Comparison of ENCODE assay signal across 16 cellular contexts in the genomic region with DNA sequence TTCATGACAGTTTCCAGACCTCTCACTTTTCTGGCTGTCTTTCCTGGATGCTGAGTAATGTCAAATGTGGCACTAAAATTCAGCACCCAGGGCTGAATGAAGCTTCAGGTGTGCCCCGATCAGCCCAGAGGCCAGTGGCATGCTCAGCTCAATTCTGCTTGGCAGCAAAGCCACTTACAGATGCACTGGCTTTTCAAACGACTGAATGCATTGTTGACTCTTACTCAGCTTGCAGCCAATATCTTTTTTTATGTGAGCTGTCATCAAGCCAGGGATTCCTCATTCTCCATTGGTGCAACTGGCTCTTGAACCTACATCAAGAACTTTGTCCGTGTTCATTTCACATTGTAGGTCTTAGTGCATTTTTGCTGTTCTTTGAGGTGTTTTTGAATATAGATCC.
"Had no signal": no experiment of that assay in that cellular context is flagged by ENCODE, and none has a peak within 500 bp of the region (broad histone marks: within the 10 kb centered on the region; RNA-seq: fewer than 3 reads in every experiment).

No MANE protein-coding gene starts in this region.

- DNase-seq: activated CD4-positive, alpha-beta T cell treated with anti-CD3 and anti-CD28 coated beads, Interleukin-2, amount 50 U/mL, for 4 hours; activated CD4-positive, CD25-positive, alpha-beta regulatory T cell treated with anti-CD3 and anti-CD28 coated beads, Interleukin-2, amount 50 U/mL, for 72 hours; activated naive CD4-positive, alpha-beta T cell treated with Interleukin-2 at 50 U/mL for 16 hours; activated T-cell treated with anti-CD3 and anti-CD28 coated beads for 4 hours; anterior cingulate cortex; cerebellar nuclear complex; effector memory CD4-positive, alpha-beta T cell; foreskin melanocyte; head of caudate nucleus; immature natural killer cell; mesendoderm; stimulated activated CD4-positive, alpha-beta T cell treated with anti-CD3 and anti-CD28 coated beads, Interleukin-2, amount 100 ng/mL, for 48 hours had no signal

- H3K4me1 ChIP-seq: breast epithelium, suprapubic skin had no signal

- H3K9me3 ChIP-seq: breast epithelium, suprapubic skin had no signal

- H3K27me3 ChIP-seq: breast epithelium, suprapubic skin had no signal

- H3K36me3 ChIP-seq: breast epithelium, suprapubic skin had no signal

- H3K4me3 ChIP-seq: breast epithelium, suprapubic skin had no signal

- H3K27ac ChIP-seq: breast epithelium, suprapubic skin had no signal

- ATAC-seq: activated T-helper 17 cell treated with anti-CD3 and anti-CD28 coated beads, Interleukin-2, amount 50 U/mL, for 72 hours; natural killer cell treated with Interleukin-12 subunit alpha and Interleukin-12 subunit beta and Interleukin-15 and Interleukin-18, amount 100 ng/mL, for 72 hours had no signal
